ENCODE assay signal across 13 cellular contexts in genomic region chrX:135923353-135923752, GRCh38. TPM values are rescaled to one million over a fixed set of nuclear protein-coding genes. Genes with fewer than 3 reads are reported as not detected.
DNase-seq lines count a peak whose midpoint lies in the region; TF ChIP-seq lines count a peak whose summit lies in the region.
"Had no signal": no experiment of that assay in that cellular context is flagged by ENCODE, and none has a peak within 500 bp of the region (broad histone marks: within the 10 kb centered on the region; RNA-seq: fewer than 3 reads in every experiment).

No MANE protein-coding gene starts in this region.

- no peak overlapping the region for H3K4me3 Mint-ChIP-seq in glutamatergic neuron (ENCODE audit: unreplicated experiment)
- H3K4me3 Mint-ChIP-seq: activated naive CD8-positive, alpha-beta T cell treated with anti-CD3 and anti-CD28 coated beads, Interleukin-2, amount 50 U/mL, for 24 hours; stimulated activated effector memory CD8-positive, alpha-beta T cell treated with anti-CD3 and anti-CD28 coated beads, Interleukin-12 subunit alpha, Interleukin-12 subunit beta, amount 100 ng/mL, for 72 hours; T-helper 2 cell treated with Interferon-gamma antibody and Interleukin-4, amounts not matched to agents 5 μg/mL and 100 μg/mL, for 36 hours had no signal

- H3K9me3 ChIP-seq in WERI-Rb-1 (ENCODE audit: severe bottlenecking), result no peaks in the 10 kb centered on the region
- H3K9me3 ChIP-seq: ovary had no signal

- TF ChIP-seq CTCF in WERI-Rb-1 (IDR thresholded peaks at IDR 0.05; ENCODE audit: low read depth, low read length) (peak; percentile 43), glutamatergic neuron (IDR thresholded peaks at IDR 0.05; ENCODE audit: partially characterized antibody, unreplicated experiment) (no peak)

- H3K27me3 Mint-ChIP-seq in glutamatergic neuron (ENCODE audit: unreplicated experiment), result no peaks in the 10 kb centered on the region
- H3K27me3 Mint-ChIP-seq: activated naive CD8-positive, alpha-beta T cell treated with anti-CD3 and anti-CD28 coated beads, Interleukin-2, amount 50 U/mL, for 24 hours had no signal

- no peaks in the 10 kb centered on the region for H3K36me3 Mint-ChIP-seq in glutamatergic neuron (ENCODE audit: unreplicated experiment)
- H3K36me3 Mint-ChIP-seq: stimulated activated effector memory CD8-positive, alpha-beta T cell treated with anti-CD3 and anti-CD28 coated beads, Interleukin-12 subunit alpha, Interleukin-12 subunit beta, amount 100 ng/mL, for 72 hours had no signal

- no peaks in the 10 kb centered on the region for H3K9me3 Mint-ChIP-seq in glutamatergic neuron (ENCODE audit: unreplicated experiment)
- H3K9me3 Mint-ChIP-seq: activated naive CD8-positive, alpha-beta T cell treated with anti-CD3 and anti-CD28 coated beads, Interleukin-2, amount 50 U/mL, for 24 hours; stimulated activated effector memory CD8-positive, alpha-beta T cell treated with anti-CD3 and anti-CD28 coated beads, Interleukin-12 subunit alpha, Interleukin-12 subunit beta, amount 100 ng/mL, for 72 hours; T-helper 2 cell treated with Interferon-gamma antibody and Interleukin-4, amounts not matched to agents 5 μg/mL and 100 μg/mL, for 36 hours had no signal

- H3K27me3 ChIP-seq in WERI-Rb-1 (ENCODE audit: insufficient read depth, low read depth, severe bottlenecking), result peaks cover 54% of the 10 kb centered on the region
- H3K27me3 ChIP-seq: ovary had no signal

- no peaks in the 10 kb centered on the region for H3K36me3 ChIP-seq in WERI-Rb-1
- H3K36me3 ChIP-seq: ovary had no signal

- no peak overlapping the region for H3K27ac ChIP-seq in WERI-Rb-1
- H3K27ac ChIP-seq: ovary had no signal

- no peak for TF ChIP-seq EP300 in Ishikawa (IDR thresholded peaks at IDR 0.05; ENCODE audit: borderline replicate concordance)

- DNase-seq in ELR (ENCODE audit: low read depth) (peak; percentile 2), WERI-Rb-1 (no peak), kidney tubule cell (ENCODE audit: low spot score) (peak; percentile 16), Ammon's horn (ENCODE audit: low spot score) (no peak), NCI-H2227 (lab: John Stamatoyannopoulos, UW; ENCODE audit: unreplicated experiment) (no peak), glutamatergic neuron (no peak)
- DNase-seq: activated naive CD8-positive, alpha-beta T cell treated with anti-CD3 and anti-CD28 coated beads, Interleukin-2, amount 50 U/mL, for 24 hours; NCI-H1436 treated with DMSO at 0.1 percent for 48 hours; ovary had no signal

- H3K4me3 ChIP-seq in WERI-Rb-1 (ENCODE audit: low read depth, low read length), result no peak overlapping the region
- H3K4me3 ChIP-seq: lung, ovary had no signal

- TF ChIP-seq RAD21 in Ishikawa (IDR thresholded peaks at IDR 0.05; ENCODE audit: low read depth), result 0 out of 2 replicates have a peak, but pooled peaks have one; percentile 24

- H3K27ac Mint-ChIP-seq in glutamatergic neuron (ENCODE audit: unreplicated experiment), result no peak overlapping the region
- H3K27ac Mint-ChIP-seq: activated naive CD8-positive, alpha-beta T cell treated with anti-CD3 and anti-CD28 coated beads, Interleukin-2, amount 50 U/mL, for 24 hours; stimulated activated effector memory CD8-positive, alpha-beta T cell treated with anti-CD3 and anti-CD28 coated beads, Interleukin-12 subunit alpha, Interleukin-12 subunit beta, amount 100 ng/mL, for 72 hours; T-helper 2 cell treated with Interferon-gamma antibody and Interleukin-4, amounts not matched to agents 5 μg/mL and 100 μg/mL, for 36 hours had no signal

- H3K4me1 Mint-ChIP-seq in glutamatergic neuron (ENCODE audit: low read depth, unreplicated experiment), result no peaks in the 10 kb centered on the region
- H3K4me1 Mint-ChIP-seq: activated naive CD8-positive, alpha-beta T cell treated with anti-CD3 and anti-CD28 coated beads, Interleukin-2, amount 50 U/mL, for 24 hours; stimulated activated effector memory CD8-positive, alpha-beta T cell treated with anti-CD3 and anti-CD28 coated beads, Interleukin-12 subunit alpha, Interleukin-12 subunit beta, amount 100 ng/mL, for 72 hours had no signal

TF ChIP-seq in Ishikawa, 13 proteins besides CTCF, POLR2A, EP300 and RAD21:
- TF ChIP-seq USF1 (IDR thresholded peaks at IDR 0.05) (no peak), ZBTB7A (IDR thresholded peaks at IDR 0.05; ENCODE audit: low read depth) (no peak), CREB1 (IDR thresholded peaks at IDR 0.05; ENCODE audit: low read depth) (no peak), TEAD4 (IDR thresholded peaks at IDR 0.05) (no peak), CEBPB (IDR thresholded peaks at IDR 0.05) (no peak), NFIC (IDR thresholded peaks at IDR 0.05) (no peak), TAF1 (IDR thresholded peaks at IDR 0.05; ENCODE audit: low read depth) (no peak), TCF12 (IDR thresholded peaks at IDR 0.05; ENCODE audit: low read depth) (no peak), YY1 (IDR thresholded peaks at IDR 0.05; ENCODE audit: low read depth) (no peak)

RNA-seq across cellular contexts. Expression of gene SAGE1, which starts 29.8 kb away (rescaled TPM):
- total RNA-seq in glutamatergic neuron (ENCODE audit: unreplicated experiment), result not detected
- total RNA-seq: lung, ovary had no signal

RNA-seq across cellular contexts. Expression of gene CT45A10, which starts 30.1 kb away (rescaled TPM):
- total RNA-seq in glutamatergic neuron (ENCODE audit: unreplicated experiment), result not detected
- total RNA-seq: lung had no signal

RNA-seq across cellular contexts. Expression of gene MMGT1, which starts 50.4 kb away (rescaled TPM):
- total RNA-seq in glutamatergic neuron (ENCODE audit: unreplicated experiment), result 34.3 TPM

RNA-seq across cellular contexts. Expression of gene CT45A9, which starts 51.7 kb away (rescaled TPM):
- not detected for total RNA-seq in glutamatergic neuron (ENCODE audit: unreplicated experiment)
- total RNA-seq: lung, ovary had no signal

Comparison
In these comparisons a context has a peak if more than half of its experiments do, and no peak if none do; other contexts are left out.
1. DNase-seq: peak in ELR (single experiment) and kidney tubule cell (single experiment); none in WERI-Rb-1 (single experiment), Ammon's horn (single experiment), NCI-H2227 (single experiment) and glutamatergic neuron (single experiment).